ENCODE assay signal across 1 cellular context in genomic region chr10:63627881-63628296, GRCh38.
TF ChIP-seq lines count a peak whose summit lies in the region.

No MANE protein-coding gene starts in this region.

TF ChIP-seq in HEK293, 187 proteins besides CTCF, POLR2A, EP300 and RAD21 (continued from another document):
- TF ChIP-seq PRDM6 (tag by site-specific recombination; IDR thresholded peaks at IDR 0.05) (peak; percentile 90), ZBTB10 (tag by site-specific recombination; IDR thresholded peaks at IDR 0.05) (no peak), ZFP37 (tag by site-specific recombination; IDR thresholded peaks at IDR 0.05) (no peak), ZBTB11 (tag by site-specific recombination; conservative IDR thresholded peaks at IDR 0.05; ENCODE audit: low read depth) (no peak), ZNF596 (tag by site-specific recombination; IDR thresholded peaks at IDR 0.05) (peak; percentile 35; the same call in 1 of the 2 replicates), ZBTB44 (tag by site-specific recombination; IDR thresholded peaks at IDR 0.05) (peak; percentile 26; the same call in 1 of the 2 replicates), ZIC2 (tag by site-specific recombination; IDR thresholded peaks at IDR 0.05) (0 out of 2 replicates have a peak, but pooled peaks have one; percentile 15), ZNF2 (tag by site-specific recombination; IDR thresholded peaks at IDR 0.05) (no peak), ZFHX2 (tag by site-specific recombination; conservative IDR thresholded peaks at IDR 0.05) (no peak), BCL11B (tag by site-specific recombination; IDR thresholded peaks at IDR 0.05; ENCODE audit: low read depth) (peak; percentile 68; the same call in 1 of the 2 replicates), IKZF3 (tag by site-specific recombination; IDR thresholded peaks at IDR 0.05) (peak; percentile 59; the same call in 1 of the 2 replicates), ZNF529 (tag by site-specific recombination; IDR thresholded peaks at IDR 0.05; ENCODE audit: insufficient replicate concordance) (no peak), BCL11A (tag by site-specific recombination; IDR thresholded peaks at IDR 0.05; ENCODE audit: low read depth) (peak; percentile 55; the same call in 1 of the 2 replicates), HOXA7 (CRISPR knock-in tag; IDR thresholded peaks at IDR 0.05; ENCODE audit: borderline replicate concordance) (no peak), ZNF23 (tag by site-specific recombination; IDR thresholded peaks at IDR 0.05; ENCODE audit: borderline replicate concordance) (no peak), ZNF513 (tag by site-specific recombination; IDR thresholded peaks at IDR 0.05) (no peak), HOXD13 (CRISPR knock-in tag; IDR thresholded peaks at IDR 0.05; ENCODE audit: borderline replicate concordance) (peak; percentile 35; the same call in 1 of the 2 replicates), PRDM4 (tag by site-specific recombination; IDR thresholded peaks at IDR 0.05) (peak; percentile 82)
